In the genomic region with DNA sequence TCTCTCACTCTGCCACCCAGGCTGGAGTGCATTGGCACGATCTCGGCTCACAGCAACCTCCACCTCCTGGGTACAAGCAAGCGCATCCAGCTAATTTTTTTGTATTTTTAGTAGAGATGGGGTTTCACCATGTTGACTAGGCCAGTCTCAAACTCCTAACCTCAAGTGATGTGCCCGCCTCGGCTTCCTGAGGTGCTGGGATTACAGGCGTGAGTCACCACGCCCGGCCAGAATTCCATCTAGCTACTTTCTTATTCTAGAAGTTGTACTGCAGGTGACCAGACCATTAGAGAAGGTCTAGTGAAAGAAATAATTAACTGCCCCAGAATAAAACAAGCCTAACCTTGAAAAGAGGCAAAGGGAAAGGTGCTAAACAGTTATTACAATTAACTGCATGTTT, we compare ENCODE assay signal across 10 cellular contexts. TPM values are rescaled to one million over a fixed set of nuclear protein-coding genes. Genes with fewer than 3 reads are reported as not detected.
A peak's percentile ranks its signal among the peaks of the same experiment; 100 is the strongest.
DNase-seq lines count a peak whose midpoint lies in the region; ATAC-seq and TF ChIP-seq lines count a peak whose summit lies in the region.
"Had no signal": no experiment of that assay in that cellular context is flagged by ENCODE, and none has a peak within 500 bp of the region (broad histone marks: within the 10 kb centered on the region; RNA-seq: fewer than 3 reads in every experiment).

No MANE protein-coding gene starts in this region.

- no peak overlapping the region for H3K27ac ChIP-seq in SK-N-MC
- H3K27ac ChIP-seq: HL-60 had no signal

- peaks cover 3% of the 10 kb centered on the region; the same call in 1 of the 2 replicates for H3K36me3 ChIP-seq in SK-N-MC (ENCODE audit: insufficient read depth, low read length)

- H3K4me3 ChIP-seq in SK-N-MC = peak overlapping the region; percentile 92

- ATAC-seq in activated CD4-positive, alpha-beta T cell treated with anti-CD3 and anti-CD28 coated beads for 36 hours = no peak
- ATAC-seq in stimulated activated effector memory CD8-positive, alpha-beta T cell treated with anti-CD3 and anti-CD28 coated beads, Interleukin-12 subunit alpha, Interleukin-12 subunit beta, amount 100 ng/mL, for 72 hours = no peak
- no peak for ATAC-seq in HG03457 (IDR thresholded peaks at IDR 0.05; ENCODE audit: unreplicated experiment)

- intact Hi-C loops in activated CD4-positive, alpha-beta T cell treated with anti-CD3 and anti-CD28 coated beads for 36 hours (cut with DNase I, micrococcal nuclease) = loop anchor here in 1 of 2 experiments (5.0 to 10.0 kb wide), 3 partner anchors 41 to 1522 kb away; partner anchors contain the start of gene FBXW7

- peaks cover 29% of the 10 kb centered on the region for H3K36me3 Mint-ChIP-seq in activated CD4-positive, alpha-beta T cell treated with anti-CD3 and anti-CD28 coated beads for 36 hours (ENCODE audit: low read depth)
- peaks cover 58% of the 10 kb centered on the region for H3K36me3 Mint-ChIP-seq in stimulated activated effector memory CD8-positive, alpha-beta T cell treated with anti-CD3 and anti-CD28 coated beads, Interleukin-12 subunit alpha, Interleukin-12 subunit beta, amount 100 ng/mL, for 72 hours

- H3K4me1 Mint-ChIP-seq in activated CD4-positive, alpha-beta T cell treated with anti-CD3 and anti-CD28 coated beads for 36 hours = peaks cover 24% of the 10 kb centered on the region
- H3K4me1 Mint-ChIP-seq in stimulated activated effector memory CD8-positive, alpha-beta T cell treated with anti-CD3 and anti-CD28 coated beads, Interleukin-12 subunit alpha, Interleukin-12 subunit beta, amount 100 ng/mL, for 72 hours = peaks cover 33% of the 10 kb centered on the region

- H3K9me3 Mint-ChIP-seq in activated CD4-positive, alpha-beta T cell treated with anti-CD3 and anti-CD28 coated beads for 36 hours (ENCODE audit: low read depth) = no peaks in the 10 kb centered on the region
- no peaks in the 10 kb centered on the region for H3K9me3 Mint-ChIP-seq in stimulated activated effector memory CD8-positive, alpha-beta T cell treated with anti-CD3 and anti-CD28 coated beads, Interleukin-12 subunit alpha, Interleukin-12 subunit beta, amount 100 ng/mL, for 72 hours

- H3K27me3 Mint-ChIP-seq in activated CD4-positive, alpha-beta T cell treated with anti-CD3 and anti-CD28 coated beads for 36 hours = no peaks in the 10 kb centered on the region

- CTCF ChIA-PET in activated CD4-positive, alpha-beta T cell treated with anti-CD3 and anti-CD28 coated beads for 36 hours (lab: Charles Lee) = interaction anchor here (0.8 to 1.2 kb wide), 3 partner anchors 11 to 52 kb away, joined by 3 to 4 read pairs (median 4); no protein-coding TSS in a partner anchor

- TF ChIP-seq POLR2A in erythroblast (IDR thresholded peaks at IDR 0.05; ENCODE audit: low read length) = no peak

- peak overlapping the region; percentile 38 for H3K27ac Mint-ChIP-seq in activated CD4-positive, alpha-beta T cell treated with anti-CD3 and anti-CD28 coated beads for 36 hours
- peak overlapping the region; percentile 2 for H3K27ac Mint-ChIP-seq in stimulated activated effector memory CD8-positive, alpha-beta T cell treated with anti-CD3 and anti-CD28 coated beads, Interleukin-12 subunit alpha, Interleukin-12 subunit beta, amount 100 ng/mL, for 72 hours

- POLR2A ChIA-PET in activated CD4-positive, alpha-beta T cell treated with anti-CD3 and anti-CD28 coated beads for 36 hours (lab: Charles Lee) = interaction anchor here (0.7 kb wide), 1 partner anchor 86 kb away, joined by 5 read pairs; no protein-coding TSS in a partner anchor

- no peak overlapping the region for H3K9ac ChIP-seq in SK-N-MC (ENCODE audit: insufficient read length)

- H3K4me3 Mint-ChIP-seq in activated CD4-positive, alpha-beta T cell treated with anti-CD3 and anti-CD28 coated beads for 36 hours = peak overlapping the region; percentile 90
- peak overlapping the region; percentile 96 for H3K4me3 Mint-ChIP-seq in stimulated activated effector memory CD8-positive, alpha-beta T cell treated with anti-CD3 and anti-CD28 coated beads, Interleukin-12 subunit alpha, Interleukin-12 subunit beta, amount 100 ng/mL, for 72 hours

- no peaks in the 10 kb centered on the region for H3K9me3 ChIP-seq in SK-N-MC (ENCODE audit: low read depth, low read length)

- peak; percentile 42 for DNase-seq in activated CD4-positive, alpha-beta T cell treated with anti-CD3 and anti-CD28 coated beads for 36 hours
- no peak for DNase-seq in activated CD4-positive, alpha-beta T cell treated with anti-CD3 and anti-CD28 coated beads, Interleukin-2, amount 50 U/mL, for 4 hours
- DNase-seq in SK-N-MC (ENCODE audit: low read depth, low spot score) (no peak), erythroblast (lab: John Stamatoyannopoulos, UW) (peak; percentile 26 to 51), NOMO-1 treated with DMSO at 0.1 percent for 48 hours (lab: John Stamatoyannopoulos, UW; ENCODE audit: unreplicated experiment) (no peak), AG08396 (ENCODE audit: low spot score) (no peak)
- DNase-seq in stimulated activated effector memory CD8-positive, alpha-beta T cell treated with anti-CD3 and anti-CD28 coated beads, Interleukin-12 subunit alpha, Interleukin-12 subunit beta, amount 100 ng/mL, for 72 hours (ENCODE audit: low spot score in 2 of 2) = peak in 1 of 2 donors; percentile 47
- DNase-seq: C1 segment of cervical spinal cord had no signal

RNA-seq across cellular contexts. Expression of gene LRBA, which starts 2.2 kb away (rescaled TPM):
- total RNA-seq in activated CD4-positive, alpha-beta T cell treated with anti-CD3 and anti-CD28 coated beads for 36 hours = 10 to 100 TPM; 56.6 to 59.2 TPM

Comparison
In these comparisons a context has a peak if more than half of its experiments do, and no peak if none do; other contexts are left out.
1. DNase-seq: peak in activated CD4-positive, alpha-beta T cell treated with anti-CD3 and anti-CD28 coated beads for 36 hours (single experiment) and erythroblast (2 of 2); none in activated CD4-positive, alpha-beta T cell treated with anti-CD3 and anti-CD28 coated beads, Interleukin-2, amount 50 U/mL, for 4 hours (0 of 2), SK-N-MC (single experiment), NOMO-1 treated with DMSO at 0.1 percent for 48 hours (single experiment) and AG08396 (single experiment).